1 cellular context compared by ENCODE assay signal in the genomic region with DNA sequence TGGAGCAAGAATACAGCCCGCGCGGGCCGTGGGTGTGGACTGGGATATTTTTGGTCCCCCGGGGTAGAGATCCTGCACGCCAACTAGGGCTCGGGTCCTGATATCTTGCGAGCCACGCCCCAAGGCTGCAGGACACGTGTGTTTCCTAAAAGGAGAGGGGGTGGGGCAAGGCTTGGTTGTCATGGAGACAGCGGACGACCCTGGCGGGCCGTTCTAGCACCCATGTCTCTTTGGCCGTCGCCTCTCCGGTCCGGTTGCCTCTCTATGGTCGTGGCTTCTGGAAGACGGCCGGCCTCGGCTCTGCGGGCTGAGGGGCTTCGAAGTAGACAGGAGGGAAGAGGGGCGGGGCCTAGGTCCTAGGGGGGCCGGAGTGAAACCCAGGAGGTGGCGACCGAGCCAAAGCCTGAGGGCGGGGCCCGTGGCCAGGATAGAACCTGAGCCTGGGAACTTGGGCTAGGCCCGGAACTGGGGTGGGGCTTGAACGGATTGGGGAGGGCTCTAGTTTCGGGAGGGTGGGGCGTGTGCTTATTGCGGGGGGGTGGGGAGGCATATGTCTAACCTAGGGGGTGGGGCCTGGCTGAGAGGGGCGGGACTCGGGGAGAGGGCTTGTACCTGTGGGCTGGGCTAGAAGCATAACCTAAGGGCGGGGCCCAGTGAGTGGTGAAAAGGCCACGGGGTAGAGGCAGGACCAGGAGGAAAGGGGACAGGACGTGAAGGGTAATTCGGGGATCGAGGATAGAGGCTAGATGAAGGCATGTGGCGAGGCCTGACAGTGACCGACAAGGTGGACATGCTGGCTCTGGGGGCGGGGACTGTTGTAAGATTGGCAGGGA.
TF ChIP-seq lines count a peak whose summit lies in the region.

No MANE protein-coding gene starts in this region.

TF ChIP-seq in HepG2, 621 proteins besides CTCF, POLR2A, EP300 and RAD21 (continued from another document and continues in another):
- TF ChIP-seq, protein P1, sequence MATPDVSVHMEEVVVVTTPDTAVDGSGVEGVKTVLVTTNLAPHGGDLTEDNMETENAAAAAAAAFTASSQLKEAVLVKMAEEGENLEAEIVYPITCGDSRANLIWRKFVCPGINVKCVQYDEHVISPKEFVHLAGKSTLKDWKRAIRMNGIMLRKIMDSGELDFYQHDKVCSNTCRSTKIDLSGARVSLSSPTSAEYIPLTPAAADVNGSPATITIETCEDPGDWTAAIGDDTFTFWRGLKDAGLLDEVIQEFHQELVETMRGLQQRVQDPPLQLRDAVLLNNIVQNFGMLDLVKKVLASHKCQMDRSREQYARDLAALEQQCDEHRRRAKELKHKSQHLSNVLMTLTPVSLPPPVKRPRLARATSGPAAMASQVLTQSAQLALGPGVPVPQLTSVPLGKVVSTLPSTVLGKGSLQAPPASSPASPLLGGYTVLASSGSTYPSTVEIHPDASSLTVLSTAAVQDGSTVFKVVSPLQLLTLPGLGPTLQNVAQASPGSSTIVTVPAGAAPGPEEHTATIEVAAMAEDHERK (CRISPR knock-in tag; IDR thresholded peaks at IDR 0.05; ENCODE audit: low read depth) = no peak
- no peak for TF ChIP-seq NCOR1 (IDR thresholded peaks at IDR 0.05; ENCODE audit: borderline replicate concordance, low read length)
- no peak for TF ChIP-seq KLF16 (CRISPR knock-in tag; IDR thresholded peaks at IDR 0.05)
- no peak for TF ChIP-seq ZNF713 (CRISPR knock-in tag; IDR thresholded peaks at IDR 0.05)
- no peak for TF ChIP-seq ZNF446 (CRISPR knock-in tag; IDR thresholded peaks at IDR 0.05)
- TF ChIP-seq HDAC1 (CRISPR knock-in tag; IDR thresholded peaks at IDR 0.05) = peak; percentile 25; the same call in 1 of the 2 replicates
- TF ChIP-seq PPARG (CRISPR knock-in tag; conservative IDR thresholded peaks at IDR 0.05) = no peak
- TF ChIP-seq, protein P2, sequence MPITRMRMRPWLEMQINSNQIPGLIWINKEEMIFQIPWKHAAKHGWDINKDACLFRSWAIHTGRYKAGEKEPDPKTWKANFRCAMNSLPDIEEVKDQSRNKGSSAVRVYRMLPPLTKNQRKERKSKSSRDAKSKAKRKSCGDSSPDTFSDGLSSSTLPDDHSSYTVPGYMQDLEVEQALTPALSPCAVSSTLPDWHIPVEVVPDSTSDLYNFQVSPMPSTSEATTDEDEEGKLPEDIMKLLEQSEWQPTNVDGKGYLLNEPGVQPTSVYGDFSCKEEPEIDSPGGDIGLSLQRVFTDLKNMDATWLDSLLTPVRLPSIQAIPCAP (CRISPR knock-in tag; IDR thresholded peaks at IDR 0.05; ENCODE audit: low read depth) = no peak
- TF ChIP-seq CBFB (CRISPR knock-in tag; IDR thresholded peaks at IDR 0.05) = no peak
- TF ChIP-seq, protein P3, sequence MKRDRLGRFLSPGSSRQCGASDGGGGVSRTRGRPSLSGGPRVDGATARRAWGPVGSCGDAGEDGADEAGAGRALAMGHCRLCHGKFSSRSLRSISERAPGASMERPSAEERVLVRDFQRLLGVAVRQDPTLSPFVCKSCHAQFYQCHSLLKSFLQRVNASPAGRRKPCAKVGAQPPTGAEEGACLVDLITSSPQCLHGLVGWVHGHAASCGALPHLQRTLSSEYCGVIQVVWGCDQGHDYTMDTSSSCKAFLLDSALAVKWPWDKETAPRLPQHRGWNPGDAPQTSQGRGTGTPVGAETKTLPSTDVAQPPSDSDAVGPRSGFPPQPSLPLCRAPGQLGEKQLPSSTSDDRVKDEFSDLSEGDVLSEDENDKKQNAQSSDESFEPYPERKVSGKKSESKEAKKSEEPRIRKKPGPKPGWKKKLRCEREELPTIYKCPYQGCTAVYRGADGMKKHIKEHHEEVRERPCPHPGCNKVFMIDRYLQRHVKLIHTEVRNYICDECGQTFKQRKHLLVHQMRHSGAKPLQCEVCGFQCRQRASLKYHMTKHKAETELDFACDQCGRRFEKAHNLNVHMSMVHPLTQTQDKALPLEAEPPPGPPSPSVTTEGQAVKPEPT (CRISPR knock-in tag; IDR thresholded peaks at IDR 0.05; ENCODE audit: low read depth) = no peak
- no peak for TF ChIP-seq MBD4 (IDR thresholded peaks at IDR 0.05; ENCODE audit: borderline replicate concordance, low read length)
- TF ChIP-seq ZC3H13 (CRISPR knock-in tag; IDR thresholded peaks at IDR 0.05) = no peak
- no peak for TF ChIP-seq EED (CRISPR knock-in tag; IDR thresholded peaks at IDR 0.05)
- TF ChIP-seq EZH2 (conservative IDR thresholded peaks at IDR 0.05; ENCODE audit: low read depth, low read length) = no peak
- TF ChIP-seq, protein P4, sequence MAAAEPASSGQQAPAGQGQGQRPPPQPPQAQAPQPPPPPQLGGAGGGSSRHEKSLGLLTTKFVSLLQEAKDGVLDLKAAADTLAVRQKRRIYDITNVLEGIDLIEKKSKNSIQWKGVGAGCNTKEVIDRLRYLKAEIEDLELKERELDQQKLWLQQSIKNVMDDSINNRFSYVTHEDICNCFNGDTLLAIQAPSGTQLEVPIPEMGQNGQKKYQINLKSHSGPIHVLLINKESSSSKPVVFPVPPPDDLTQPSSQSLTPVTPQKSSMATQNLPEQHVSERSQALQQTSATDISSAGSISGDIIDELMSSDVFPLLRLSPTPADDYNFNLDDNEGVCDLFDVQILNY (CRISPR knock-in tag; conservative IDR thresholded peaks at IDR 0.05) = no peak
- TF ChIP-seq, protein P5, sequence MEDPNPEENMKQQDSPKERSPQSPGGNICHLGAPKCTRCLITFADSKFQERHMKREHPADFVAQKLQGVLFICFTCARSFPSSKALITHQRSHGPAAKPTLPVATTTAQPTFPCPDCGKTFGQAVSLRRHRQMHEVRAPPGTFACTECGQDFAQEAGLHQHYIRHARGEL (CRISPR knock-in tag; IDR thresholded peaks at IDR 0.05) = no peak
- TF ChIP-seq HNRNPL (IDR thresholded peaks at IDR 0.05; ENCODE audit: low read depth, low read length) = no peak
- TF ChIP-seq ZNF225 (CRISPR knock-in tag; IDR thresholded peaks at IDR 0.05) = no peak
- 0 out of 2 replicates have a peak, but pooled peaks have one; percentile 49 for TF ChIP-seq ZNF275 (CRISPR knock-in tag; IDR thresholded peaks at IDR 0.05; ENCODE audit: borderline replicate concordance)
- no peak for TF ChIP-seq KLF13 (CRISPR knock-in tag; IDR thresholded peaks at IDR 0.05)
- no peak for TF ChIP-seq FIP1L1 (IDR thresholded peaks at IDR 0.05; ENCODE audit: borderline replicate concordance, insufficient read depth, low read depth, low read length)
- TF ChIP-seq ZEB1 (IDR thresholded peaks at IDR 0.05; ENCODE audit: insufficient replicate concordance, low read depth) = no peak
- no peak for TF ChIP-seq ISX (CRISPR knock-in tag; conservative IDR thresholded peaks at IDR 0.05)
- no peak for TF ChIP-seq ZNF784 (CRISPR knock-in tag; IDR thresholded peaks at IDR 0.05; ENCODE audit: borderline replicate concordance)
- TF ChIP-seq ZBTB21 (CRISPR knock-in tag; IDR thresholded peaks at IDR 0.05) = no peak
- no peak for TF ChIP-seq ZNF670 (CRISPR knock-in tag; IDR thresholded peaks at IDR 0.05; ENCODE audit: borderline replicate concordance)
- no peak for TF ChIP-seq ARID3A (IDR thresholded peaks at IDR 0.05; ENCODE audit: low read depth, low read length)
- no peak for TF ChIP-seq RORA (CRISPR knock-in tag; IDR thresholded peaks at IDR 0.05)
- TF ChIP-seq ZNF430 (CRISPR knock-in tag; IDR thresholded peaks at IDR 0.05) = no peak
- no peak for TF ChIP-seq ELF3 (CRISPR knock-in tag; IDR thresholded peaks at IDR 0.05)
- peak; percentile 54; the same call in 1 of the 2 replicates for TF ChIP-seq HOXA5 (CRISPR knock-in tag; IDR thresholded peaks at IDR 0.05)
- no peak for TF ChIP-seq GFI1 (CRISPR knock-in tag; IDR thresholded peaks at IDR 0.05; ENCODE audit: borderline replicate concordance)
- no peak for TF ChIP-seq DRAP1 (CRISPR knock-in tag; IDR thresholded peaks at IDR 0.05)
- TF ChIP-seq XRCC5 (optimal IDR thresholded peaks at IDR 0.05; ENCODE audit: low read length) = no peak
- TF ChIP-seq PHB2 (IDR thresholded peaks at IDR 0.05; ENCODE audit: partially characterized antibody) = no peak
- no peak for TF ChIP-seq ZNF563 (CRISPR knock-in tag; IDR thresholded peaks at IDR 0.05)
- TF ChIP-seq MTF2 (CRISPR knock-in tag; IDR thresholded peaks at IDR 0.05; ENCODE audit: borderline replicate concordance) = no peak
- TF ChIP-seq, protein P6, sequence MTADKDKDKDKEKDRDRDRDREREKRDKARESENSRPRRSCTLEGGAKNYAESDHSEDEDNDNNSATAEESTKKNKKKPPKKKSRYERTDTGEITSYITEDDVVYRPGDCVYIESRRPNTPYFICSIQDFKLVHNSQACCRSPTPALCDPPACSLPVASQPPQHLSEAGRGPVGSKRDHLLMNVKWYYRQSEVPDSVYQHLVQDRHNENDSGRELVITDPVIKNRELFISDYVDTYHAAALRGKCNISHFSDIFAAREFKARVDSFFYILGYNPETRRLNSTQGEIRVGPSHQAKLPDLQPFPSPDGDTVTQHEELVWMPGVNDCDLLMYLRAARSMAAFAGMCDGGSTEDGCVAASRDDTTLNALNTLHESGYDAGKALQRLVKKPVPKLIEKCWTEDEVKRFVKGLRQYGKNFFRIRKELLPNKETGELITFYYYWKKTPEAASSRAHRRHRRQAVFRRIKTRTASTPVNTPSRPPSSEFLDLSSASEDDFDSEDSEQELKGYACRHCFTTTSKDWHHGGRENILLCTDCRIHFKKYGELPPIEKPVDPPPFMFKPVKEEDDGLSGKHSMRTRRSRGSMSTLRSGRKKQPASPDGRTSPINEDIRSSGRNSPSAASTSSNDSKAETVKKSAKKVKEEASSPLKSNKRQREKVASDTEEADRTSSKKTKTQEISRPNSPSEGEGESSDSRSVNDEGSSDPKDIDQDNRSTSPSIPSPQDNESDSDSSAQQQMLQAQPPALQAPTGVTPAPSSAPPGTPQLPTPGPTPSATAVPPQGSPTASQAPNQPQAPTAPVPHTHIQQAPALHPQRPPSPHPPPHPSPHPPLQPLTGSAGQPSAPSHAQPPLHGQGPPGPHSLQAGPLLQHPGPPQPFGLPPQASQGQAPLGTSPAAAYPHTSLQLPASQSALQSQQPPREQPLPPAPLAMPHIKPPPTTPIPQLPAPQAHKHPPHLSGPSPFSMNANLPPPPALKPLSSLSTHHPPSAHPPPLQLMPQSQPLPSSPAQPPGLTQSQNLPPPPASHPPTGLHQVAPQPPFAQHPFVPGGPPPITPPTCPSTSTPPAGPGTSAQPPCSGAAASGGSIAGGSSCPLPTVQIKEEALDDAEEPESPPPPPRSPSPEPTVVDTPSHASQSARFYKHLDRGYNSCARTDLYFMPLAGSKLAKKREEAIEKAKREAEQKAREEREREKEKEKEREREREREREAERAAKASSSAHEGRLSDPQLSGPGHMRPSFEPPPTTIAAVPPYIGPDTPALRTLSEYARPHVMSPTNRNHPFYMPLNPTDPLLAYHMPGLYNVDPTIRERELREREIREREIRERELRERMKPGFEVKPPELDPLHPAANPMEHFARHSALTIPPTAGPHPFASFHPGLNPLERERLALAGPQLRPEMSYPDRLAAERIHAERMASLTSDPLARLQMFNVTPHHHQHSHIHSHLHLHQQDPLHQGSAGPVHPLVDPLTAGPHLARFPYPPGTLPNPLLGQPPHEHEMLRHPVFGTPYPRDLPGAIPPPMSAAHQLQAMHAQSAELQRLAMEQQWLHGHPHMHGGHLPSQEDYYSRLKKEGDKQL (CRISPR knock-in tag; IDR thresholded peaks at IDR 0.05; ENCODE audit: low read depth) = no peak
- TF ChIP-seq SIN3A (IDR thresholded peaks at IDR 0.05; ENCODE audit: borderline replicate concordance, low read depth, low read length) = peak; percentile 83
- no peak for TF ChIP-seq ZNF484 (CRISPR knock-in tag; IDR thresholded peaks at IDR 0.05; ENCODE audit: borderline replicate concordance, low read depth)
- TF ChIP-seq ZNF451 (CRISPR knock-in tag; IDR thresholded peaks at IDR 0.05) = no peak
